Comparison of ENCODE assay signal across 8 cellular contexts in genomic region chr19:12723643-12724426, GRCh38. TPM values are rescaled to one million over a fixed set of nuclear protein-coding genes. Genes with fewer than 3 reads are reported as not detected.
DNase-seq lines count a peak whose midpoint lies in the region; ATAC-seq, FAIRE-seq and TF ChIP-seq lines count a peak whose summit lies in the region.

Gene TNPO2, minus strand, starts transcription at chr19:12723932. Its CDS starts 2,955 bp downstream, at chr19:12720977.

- H3K4me1 ChIP-seq in OCI-LY7 (ENCODE audit: insufficient read depth, low read length, poor library complexity, severe bottlenecking): peaks cover 26% of the 10 kb centered on the region
- H3K4me1 ChIP-seq in esophagus muscularis mucosa: peaks cover 46 to 49% (median 48%) of the 10 kb centered on the region in 4 donors

- H3K27me3 Mint-ChIP-seq in stimulated activated naive B cell treated with anti-CD40 and anti-IgM and Interleukin-4, amounts not matched to agents 10 μg/mL and 1 μg/mL and 100 μg/mL, for 72 hours: no peaks in the 10 kb centered on the region

- H2AFZ ChIP-seq in OCI-LY7 (ENCODE audit: low read length): peak within 1 kb of the TSS; percentile 31; the same call in 1 of the 2 replicates

- H3K4me3 ChIP-seq in OCI-LY7 (ENCODE audit: low read depth, low read length, poor library complexity, severe bottlenecking) (peak within 1 kb of the TSS; percentile 82), esophagus muscularis mucosa (peak within 1 kb of the TSS; percentile 88 to 98 (median 91))

- peak within 1 kb of the TSS; percentile 90 to 91 for H3K4me3 Mint-ChIP-seq in stimulated activated naive B cell treated with anti-CD40 and anti-IgM and Interleukin-4, amounts not matched to agents 10 μg/mL and 1 μg/mL and 100 μg/mL, for 72 hours

- H3K4me2 ChIP-seq in OCI-LY7 (ENCODE audit: low read length): peak within 1 kb of the TSS; percentile 84

- POLR2A ChIA-PET in OCI-LY7 (lab: Charles Lee): interaction anchor here (0.6 to 3.6 kb wide), 5 partner anchors 9 to 156 kb away, joined by 3 to 32 read pairs (median 4); partner anchors contain the start of genes GET3 and TRIR

- H3K79me2 ChIP-seq in OCI-LY7 (ENCODE audit: insufficient read depth, low read depth, low read length): peaks cover 52% of the 10 kb centered on the region

- H3K27me3 ChIP-seq in esophagus muscularis mucosa: no peaks in the 10 kb centered on the region

- TF ChIP-seq EP300 in esophagus muscularis mucosa (IDR thresholded peaks at IDR 0.05): no peak

- peaks cover 23 to 54% of the 10 kb centered on the region in 2 donors for H3K4me1 Mint-ChIP-seq in stimulated activated naive B cell treated with anti-CD40 and anti-IgM and Interleukin-4, amounts not matched to agents 10 μg/mL and 1 μg/mL and 100 μg/mL, for 72 hours

- CTCF ChIA-PET in OCI-LY7 (lab: Charles Lee; ENCODE audit: unreplicated experiment): interaction anchor here (1.8 kb wide), 1 partner anchor 10 kb away, joined by 14 read pairs; the partner anchor contains the start of gene TRIR

- no peaks in the 10 kb centered on the region for H3K9me3 ChIP-seq in OCI-LY7 (ENCODE audit: low read length)
- no peaks in the 10 kb centered on the region for H3K9me3 ChIP-seq in esophagus muscularis mucosa

- no peaks in the 10 kb centered on the region for H3K9me2 ChIP-seq in OCI-LY7 (ENCODE audit: insufficient read depth, low read length)

- peak within 1 kb of the TSS; percentile 89 for H3K27ac Mint-ChIP-seq in stimulated activated naive B cell treated with anti-CD40 and anti-IgM and Interleukin-4, amounts not matched to agents 10 μg/mL and 1 μg/mL and 100 μg/mL, for 72 hours

- no TSS peak for BruUV-seq in OCI-LY7 (replicated peaks; lab: Mats Ljungman, UMichigan)

- H3K36me3 ChIP-seq in OCI-LY7 (ENCODE audit: insufficient read depth, low read length): peaks cover 55% of the 10 kb centered on the region
- H3K36me3 ChIP-seq in esophagus muscularis mucosa: peaks cover 7 to 21% (median 16%) of the 10 kb centered on the region in 4 donors

- no peak for TF ChIP-seq POLR2A in esophagus muscularis mucosa (IDR thresholded peaks at IDR 0.05; ENCODE audit: low read depth)

- peaks cover 25 to 45% of the 10 kb centered on the region in 2 donors for H3K36me3 Mint-ChIP-seq in stimulated activated naive B cell treated with anti-CD40 and anti-IgM and Interleukin-4, amounts not matched to agents 10 μg/mL and 1 μg/mL and 100 μg/mL, for 72 hours

- peak; percentile 80 for FAIRE-seq in HTR-8/SVneo (lab: Jason Lieb, UNC)

- DNase-seq in COLO829 (ENCODE audit: low spot score) (peak; percentile 60), HTR-8/SVneo (ENCODE audit: insufficient read length, low spot score) (peak; percentile 83), OCI-LY7 (ENCODE audit: low spot score) (peak; percentile 82), activated T-cell treated with anti-CD3 and anti-CD28 coated beads for 48 hours (ENCODE audit: low read depth) (peak; percentile 69), esophagus muscularis mucosa (ENCODE audit: extremely low spot score) (no peak), myocyte (ENCODE audit: low read depth) (peak; percentile 72)
- peak; percentile 53 for DNase-seq in stimulated activated naive B cell treated with anti-CD40 and anti-IgM and Interleukin-4, amounts not matched to agents 10 μg/mL and 1 μg/mL and 100 μg/mL, for 72 hours

- peaks cover 8% of the 10 kb centered on the region; the same call in 1 of the 2 replicates for H4K20me1 ChIP-seq in OCI-LY7 (ENCODE audit: insufficient read depth, low read length)

- peak; percentile 64 to 68 for ATAC-seq in stimulated activated naive B cell treated with anti-CD40 and anti-IgM and Interleukin-4, amounts not matched to agents 10 μg/mL and 1 μg/mL and 100 μg/mL, for 72 hours (replicated peaks)
- ATAC-seq in GM18907 (IDR thresholded peaks at IDR 0.05; ENCODE audit: unreplicated experiment): no peak

- H3K27ac ChIP-seq in OCI-LY7 (ENCODE audit: low read depth, low read length, poor library complexity, severe bottlenecking) (peak within 1 kb of the TSS; percentile 74), esophagus muscularis mucosa (replicated peaks in 1 of 4) (peak within 1 kb of the TSS; percentile 97 to 99 (median 98))

- H3K9me3 Mint-ChIP-seq in stimulated activated naive B cell treated with anti-CD40 and anti-IgM and Interleukin-4, amounts not matched to agents 10 μg/mL and 1 μg/mL and 100 μg/mL, for 72 hours: no peaks in the 10 kb centered on the region

- 3% methylated on average over 26 of the region's 28 CpGs for WGBS in esophagus muscularis mucosa

- TF ChIP-seq CTCF in OCI-LY7 (conservative IDR thresholded peaks at IDR 0.05; ENCODE audit: low read length) (no peak), esophagus muscularis mucosa (IDR thresholded peaks at IDR 0.05) (no peak)

- intact Hi-C loops in OCI-LY7 (cut with micrococcal nuclease; ENCODE audit: unreplicated experiment) (loop anchor here (5.0 kb wide), 1 partner anchor 68 kb away; the partner anchor contains the start of gene JUNB), esophagus muscularis mucosa (cut with DNase I) (loop anchor here (5.0 kb wide), 1 partner anchor 52 kb away; no protein-coding TSS in a partner anchor)

RNA-seq across cellular contexts. Expression of gene TNPO2, which starts in this region (rescaled TPM):
- total RNA-seq in OCI-LY7 (2014; rRNA removed; shearing (Covaris generic)): 42.6 and 47.3 TPM in 2 replicates
- total RNA-seq in OCI-LY7 (2022) (112 and 120 TPM in 2 replicates), esophagus muscularis mucosa (10 to 100 TPM; 42.8 to 71.9 (median 62.8) TPM), myocyte (45.6 and 51.3 TPM in 2 replicates)
- 66.3 TPM for polyA plus RNA-seq in myocyte (2012)
